In genomic region chr20:56430957-56431356, GRCh38 we compare ENCODE assay signal across 16 cellular contexts. TPM values are rescaled to one million over a fixed set of nuclear protein-coding genes. Genes with fewer than 3 reads are reported as not detected.
DNase-seq lines count a peak whose midpoint lies in the region; ATAC-seq and TF ChIP-seq lines count a peak whose summit lies in the region.
"Had no signal": no experiment of that assay in that cellular context is flagged by ENCODE, and none has a peak within 500 bp of the region (broad histone marks: within the 10 kb centered on the region; RNA-seq: fewer than 3 reads in every experiment).

No MANE protein-coding gene starts in this region.

- H3K4me1 Mint-ChIP-seq in activated T-helper 1 cell treated with anti-CD3 and anti-CD28 coated beads, Interleukin-12 subunit alpha, Interleukin-12 subunit beta, Interleukin-2, Interleukin-4 antibody, amounts not matched to agents 30 ng/mL and 10 ng/mL and 1 ng/mL, durations not matched to agents 14 hours and 24 hours and 36 hours (ENCODE audit: low read depth): peaks cover 64% of the 10 kb centered on the region
- H3K4me1 Mint-ChIP-seq: GM23338 had no signal

- H3K9me2 ChIP-seq in GM23248 (ENCODE audit: insufficient read depth): no peaks in the 10 kb centered on the region

- TF ChIP-seq CTCF in AG04450 (IDR thresholded peaks at IDR 0.05; ENCODE audit: low read depth, low read length) (no peak), lower lobe of right lung (IDR thresholded peaks at IDR 0.05) (no peak), GM13976 (IDR thresholded peaks at IDR 0.05; ENCODE audit: borderline replicate concordance, control extremely low read depth, extremely low read depth, insufficient read depth, missing control alignments) (no peak), thyroid gland (IDR thresholded peaks at IDR 0.05) (no peak)

- peak overlapping the region; percentile 94 for H3K27ac Mint-ChIP-seq in activated T-helper 1 cell treated with anti-CD3 and anti-CD28 coated beads, Interleukin-12 subunit alpha, Interleukin-12 subunit beta, Interleukin-2, Interleukin-4 antibody, amounts not matched to agents 30 ng/mL and 10 ng/mL and 1 ng/mL, durations not matched to agents 14 hours and 24 hours and 36 hours
- H3K27ac Mint-ChIP-seq: GM23338 had no signal

- no peak overlapping the region for H3K4me2 ChIP-seq in GM23248 (ENCODE audit: unreplicated experiment)
- H3K4me2 ChIP-seq: GM23338 had no signal

- H3K36me3 ChIP-seq in GM23248 (ENCODE audit: low read depth): no peaks in the 10 kb centered on the region
- peaks cover 4% of the 10 kb centered on the region for H3K36me3 ChIP-seq in lower lobe of right lung
- H3K36me3 ChIP-seq in thyroid gland: no peaks in the 10 kb centered on the region

- H3F3A ChIP-seq in GM23248 (ENCODE audit: insufficient read depth): peaks cover 80% of the 10 kb centered on the region

- no peak overlapping the region for H2AFZ ChIP-seq in GM23248
- H2AFZ ChIP-seq: GM23338 had no signal

- no peaks in the 10 kb centered on the region for H3K27me3 Mint-ChIP-seq in activated T-helper 1 cell treated with anti-CD3 and anti-CD28 coated beads, Interleukin-12 subunit alpha, Interleukin-12 subunit beta, Interleukin-2, Interleukin-4 antibody, amounts not matched to agents 30 ng/mL and 10 ng/mL and 1 ng/mL, durations not matched to agents 14 hours and 24 hours and 36 hours (ENCODE audit: insufficient read depth)
- H3K27me3 Mint-ChIP-seq: CD4-positive, CD25-positive, alpha-beta regulatory T cell had no signal

- ATAC-seq in lower lobe of right lung: no peak
- no peak for ATAC-seq in GM18519 (IDR thresholded peaks at IDR 0.05; ENCODE audit: low FRiP score, unreplicated experiment)
- ATAC-seq: GM23338, Panc1 had no signal

- H3K4me1 ChIP-seq in GM23248 (ENCODE audit: insufficient read depth): peaks cover 63% of the 10 kb centered on the region
- H3K4me1 ChIP-seq in lower lobe of right lung: peaks cover 67% of the 10 kb centered on the region
- H3K4me1 ChIP-seq in thyroid gland: no peaks in the 10 kb centered on the region

- H3K9me3 ChIP-seq in AG04450 (ENCODE audit: control insufficient read depth, insufficient read depth, low read length) (no peaks in the 10 kb centered on the region), GM23248 (ENCODE audit: low read depth) (no peaks in the 10 kb centered on the region), lower lobe of right lung (no peaks in the 10 kb centered on the region), thyroid gland (no peaks in the 10 kb centered on the region)

- whole genome bisulfite sequencing in GM23248 (ENCODE audit: low coverage in 1 of 2, low lambda C conversion rate in 2 of 2, missing lambda C conversion rate in 2 of 2), 2 experiments: 68 to 77% methylated on average over 1 of the region's 1 CpG
- WGBS in thyroid gland, 2 donors: 76 to 83% methylated on average over 1 of the region's 1 CpG

- peak overlapping the region; percentile 70 for H3K27ac ChIP-seq in AG04450 (ENCODE audit: low read depth, low read length)
- peak overlapping the region; percentile 87 for H3K27ac ChIP-seq in GM23248
- peak overlapping the region; percentile 47 for H3K27ac ChIP-seq in lower lobe of right lung
- no peak overlapping the region for H3K27ac ChIP-seq in thyroid gland

- intact Hi-C loops in activated T-helper 1 cell treated with anti-CD3 and anti-CD28 coated beads, Interleukin-12 subunit alpha, Interleukin-12 subunit beta, Interleukin-2, Interleukin-4 antibody, amounts not matched to agents 30 ng/mL and 10 ng/mL and 1 ng/mL, durations not matched to agents 14 hours and 24 hours and 36 hours (cut with micrococcal nuclease): no loop called here
- intact Hi-C loops in lower lobe of right lung (cut with DNase I): no loop called here
- intact Hi-C loops in thyroid gland (cut with DNase I): no loop called here

- peaks cover 48% of the 10 kb centered on the region for H3K79me2 ChIP-seq in GM23248 (ENCODE audit: insufficient read depth)

- in situ Hi-C loops in GM23248 (cut with MboI): no loop called here
- in situ Hi-C loops in GM13976 (cut with MboI; ENCODE audit: low sequenced_read_pairs, unreplicated experiment): no loop called here

- peaks cover 27% of the 10 kb centered on the region for H3K36me3 Mint-ChIP-seq in activated T-helper 1 cell treated with anti-CD3 and anti-CD28 coated beads, Interleukin-12 subunit alpha, Interleukin-12 subunit beta, Interleukin-2, Interleukin-4 antibody, amounts not matched to agents 30 ng/mL and 10 ng/mL and 1 ng/mL, durations not matched to agents 14 hours and 24 hours and 36 hours (ENCODE audit: low read depth)

- no peaks in the 10 kb centered on the region for H4K20me1 ChIP-seq in GM23248 (ENCODE audit: insufficient read depth)

- no peak overlapping the region for H3K4me3 Mint-ChIP-seq in activated T-helper 1 cell treated with anti-CD3 and anti-CD28 coated beads, Interleukin-12 subunit alpha, Interleukin-12 subunit beta, Interleukin-2, Interleukin-4 antibody, amounts not matched to agents 30 ng/mL and 10 ng/mL and 1 ng/mL, durations not matched to agents 14 hours and 24 hours and 36 hours
- H3K4me3 Mint-ChIP-seq: GM23338 had no signal

- CTCF ChIA-PET in AG04450 (lab: Charles Lee): no interaction called here

- no peak for TF ChIP-seq POLR2A in thyroid gland (IDR thresholded peaks at IDR 0.05)

- H3K9ac ChIP-seq in GM23248: no peak overlapping the region

- H3K27me3 ChIP-seq in AG04450 (ENCODE audit: control insufficient read depth, insufficient read depth, low read length) (no peaks in the 10 kb centered on the region), GM23248 (replicated peaks; ENCODE audit: insufficient read depth) (no peaks in the 10 kb centered on the region), lower lobe of right lung (ENCODE audit: low read depth) (no peaks in the 10 kb centered on the region), thyroid gland (no peaks in the 10 kb centered on the region)

- H3K9me3 Mint-ChIP-seq in activated T-helper 1 cell treated with anti-CD3 and anti-CD28 coated beads, Interleukin-12 subunit alpha, Interleukin-12 subunit beta, Interleukin-2, Interleukin-4 antibody, amounts not matched to agents 30 ng/mL and 10 ng/mL and 1 ng/mL, durations not matched to agents 14 hours and 24 hours and 36 hours: peaks cover 4% of the 10 kb centered on the region
- H3K9me3 Mint-ChIP-seq: GM23338 had no signal

- H3K4me3 ChIP-seq in AG04450 (ENCODE audit: low read depth, low read length) (no peak overlapping the region), GM23248 (no peak overlapping the region), lower lobe of right lung (no peak overlapping the region), thyroid gland (replicated peaks in 1 of 3) (no peak overlapping the region)
- H3K4me3 ChIP-seq: GM23338 had no signal

- no peak for DNase-seq in AG04450 (ENCODE audit: low read depth, low spot score)
- no peak for DNase-seq in GM23248
- no peak for DNase-seq in activated T-helper 1 cell treated with anti-CD3 and anti-CD28 coated beads, Interleukin-12 subunit alpha, Interleukin-12 subunit beta, Interleukin-2, Interleukin-4 antibody, amounts not matched to agents 30 ng/mL and 10 ng/mL and 1 ng/mL, durations not matched to agents 14 hours and 24 hours and 36 hours (ENCODE audit: low spot score)
- DNase-seq in lower lobe of right lung: no peak
- no peak for DNase-seq in GM13976 (ENCODE audit: low spot score)
- DNase-seq in thyroid gland: no peak
- DNase-seq: CD4-positive, CD25-positive, alpha-beta regulatory T cell; DMS79 treated with DMSO at 0.1 percent for 48 hours; Karpas-422; MM.1S; NCI-H1105; NCI-H1694 treated with DMSO at 0.1 percent for 48 hours; NCI-H446 treated with DMSO at 0.1 percent for 48 hours had no signal

- POLR2A ChIA-PET in AG04450 (lab: Yijun Ruan, JAX): interaction anchor here (1.3 to 4.6 kb wide), 5 partner anchors 8 to 21 kb away, joined by 3 to 52 read pairs (median 6); partner anchors contain the start of gene CASS4

RNA-seq across cellular contexts. Expression of gene CASS4, which starts 18.9 kb away (rescaled TPM):
- polyA plus RNA-seq in AG04450 (2011; rRNA removed): 36.8 and 41.0 TPM in 2 replicates
- 56.9 and 69.4 TPM in 2 replicates for polyA minus RNA-seq in AG04450 (2011; rRNA and poly(A)+ RNA removed)
- 11.4 and 19.2 TPM in 2 replicates for total RNA-seq in GM23248 (2014; rRNA removed; shearing (Covaris generic))
- polyA plus RNA-seq in GM23248 (2016; fragmentation: Nextera tagmentation; extraction: Ambion mirVana): 10.4 and 10.5 TPM in 2 replicates
- 6.7 and 7.8 TPM in 2 replicates for total RNA-seq in activated T-helper 1 cell treated with anti-CD3 and anti-CD28 coated beads, Interleukin-12 subunit alpha, Interleukin-12 subunit beta, Interleukin-2, Interleukin-4 antibody, amounts not matched to agents 30 ng/mL and 10 ng/mL and 1 ng/mL, durations not matched to agents 14 hours and 24 hours and 36 hours
- 23.9 TPM for total RNA-seq in lower lobe of right lung
- 1 to 10 TPM in 2 of 4 donors, under 1 TPM in 2; 0.22 to 1.6 (median 1.0) TPM for total RNA-seq in thyroid gland
- total RNA-seq: GM23338 had no signal
- polyA plus RNA-seq: GM23338 had no signal

RNA-seq across cellular contexts. Expression of gene RTF2, which starts 37.5 kb away (rescaled TPM):
- polyA plus RNA-seq in AG04450 (2011; rRNA removed) (147 TPM in 2 replicates), GM23248 (2016; fragmentation: Nextera tagmentation; extraction: Ambion mirVana) (257 and 270 TPM in 2 replicates)
- polyA minus RNA-seq in AG04450 (2011; rRNA and poly(A)+ RNA removed): 68.2 and 73.1 TPM in 2 replicates
- total RNA-seq in GM23248 (2014; rRNA removed; shearing (Covaris generic)): 128 and 141 TPM in 2 replicates
- total RNA-seq in activated T-helper 1 cell treated with anti-CD3 and anti-CD28 coated beads, Interleukin-12 subunit alpha, Interleukin-12 subunit beta, Interleukin-2, Interleukin-4 antibody, amounts not matched to agents 30 ng/mL and 10 ng/mL and 1 ng/mL, durations not matched to agents 14 hours and 24 hours and 36 hours: 106 and 113 TPM in 2 replicates
- total RNA-seq in lower lobe of right lung (68.6 TPM), thyroid gland (10 to 100 TPM; 46.1 to 68.6 (median 64.2) TPM)

RNA-seq across cellular contexts. Expression of gene CSTF1, which starts 38.5 kb away (rescaled TPM):
- polyA plus RNA-seq in AG04450 (2011; rRNA removed) (70.9 and 74.4 TPM in 2 replicates), GM23248 (2016; fragmentation: Nextera tagmentation; extraction: Ambion mirVana) (41.7 and 42.1 TPM in 2 replicates)
- polyA minus RNA-seq in AG04450 (2011; rRNA and poly(A)+ RNA removed): 104 and 106 TPM in 2 replicates
- total RNA-seq in GM23248 (2014; rRNA removed; shearing (Covaris generic)): 56.7 and 69.3 TPM in 2 replicates
- 55.2 and 60.9 TPM in 2 replicates for total RNA-seq in activated T-helper 1 cell treated with anti-CD3 and anti-CD28 coated beads, Interleukin-12 subunit alpha, Interleukin-12 subunit beta, Interleukin-2, Interleukin-4 antibody, amounts not matched to agents 30 ng/mL and 10 ng/mL and 1 ng/mL, durations not matched to agents 14 hours and 24 hours and 36 hours
- total RNA-seq in lower lobe of right lung (24.4 TPM), thyroid gland (10 to 100 TPM; 26.9 to 36.8 (median 32.6) TPM)

RNA-seq across cellular contexts. Expression of gene AURKA, which starts 38.9 kb away (rescaled TPM):
- 28.5 and 31.0 TPM in 2 replicates for polyA plus RNA-seq in AG04450 (2011; rRNA removed)
- polyA minus RNA-seq in AG04450 (2011; rRNA and poly(A)+ RNA removed): 23.4 and 24.1 TPM in 2 replicates
- 69.8 and 70.8 TPM in 2 replicates for total RNA-seq in GM23248 (2014; rRNA removed; shearing (Covaris generic))
- 78.9 and 88.5 TPM in 2 replicates for polyA plus RNA-seq in GM23248 (2016; fragmentation: Nextera tagmentation; extraction: Ambion mirVana)
- total RNA-seq in activated T-helper 1 cell treated with anti-CD3 and anti-CD28 coated beads, Interleukin-12 subunit alpha, Interleukin-12 subunit beta, Interleukin-2, Interleukin-4 antibody, amounts not matched to agents 30 ng/mL and 10 ng/mL and 1 ng/mL, durations not matched to agents 14 hours and 24 hours and 36 hours: 39.2 and 41.2 TPM in 2 replicates
- 2.5 TPM for total RNA-seq in lower lobe of right lung
- total RNA-seq in thyroid gland: 1 to 10 TPM in 3 of 4 donors, under 1 TPM in 1; 0.83 to 2.4 (median 2.0) TPM

Comparison
In these comparisons a context has a peak if more than half of its experiments do, and no peak if none do; other contexts are left out.
1. H3K27ac ChIP-seq: peak in AG04450 (single experiment), GM23248 (single experiment) and lower lobe of right lung (single experiment); none in thyroid gland (0 of 3).